In the genomic region with DNA sequence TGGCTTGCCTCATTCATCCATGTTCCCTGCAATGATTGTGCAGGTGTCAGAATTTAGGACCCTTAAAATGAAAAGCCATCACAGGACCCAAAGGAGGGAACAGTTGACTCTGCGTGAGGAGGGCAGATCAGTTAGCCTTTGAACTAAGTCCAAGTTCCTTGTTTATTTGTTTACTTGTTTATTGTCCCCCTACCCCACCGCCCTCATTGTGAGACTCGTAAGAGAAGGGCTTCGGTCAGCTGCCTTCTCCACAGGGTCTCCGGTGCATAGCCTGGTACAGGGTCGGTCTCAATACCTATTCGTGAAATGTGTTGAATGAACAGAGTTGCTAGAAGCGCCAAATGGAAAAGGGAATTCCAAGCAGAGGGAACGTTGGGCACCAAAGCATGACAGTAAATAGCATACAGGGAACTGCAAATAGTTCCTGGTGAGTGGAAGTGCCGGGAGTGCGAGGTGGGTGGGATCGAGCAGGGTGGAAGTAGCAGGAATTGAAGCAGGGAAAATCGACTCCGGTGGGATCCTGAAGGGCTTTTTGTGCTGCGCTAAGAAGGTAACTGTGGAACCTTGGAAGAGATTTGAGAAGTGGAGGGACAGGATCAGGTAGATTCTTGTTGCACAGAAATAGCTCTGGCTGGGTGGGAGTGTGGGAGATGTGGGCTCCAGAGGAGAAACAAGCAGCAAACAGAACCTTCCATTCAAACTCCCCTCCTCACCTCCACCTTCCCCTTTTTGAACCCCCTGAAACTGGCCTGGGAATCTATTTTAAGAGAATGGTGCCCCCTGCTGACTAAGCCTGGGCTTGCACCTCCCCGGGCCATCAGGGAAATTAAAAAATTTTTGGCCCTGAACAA, we compare ENCODE assay signal across 8 cellular contexts. TPM values are rescaled to one million over a fixed set of nuclear protein-coding genes. Genes with fewer than 3 reads are reported as not detected.
DNase-seq lines count a peak whose midpoint lies in the region; ATAC-seq, FAIRE-seq and TF ChIP-seq lines count a peak whose summit lies in the region.

No MANE protein-coding gene starts in this region.

- WGBS in esophagus muscularis mucosa = 32% methylated on average over 16 of the region's 16 CpGs
- 25 to 28% methylated on average over 16 of the region's 16 CpGs for WGBS in testis, 2 donors

- no peak overlapping the region for H3K4me3 ChIP-seq in NT2/D1 (ENCODE audit: insufficient read length, low read depth)
- H3K4me3 ChIP-seq in esophagus muscularis mucosa = peak overlapping the region in 3 of 4 donors; percentile 1 to 22 (median 4)
- H3K4me3 ChIP-seq in neuron (ENCODE audit: low read length) = no peak overlapping the region
- H3K4me3 ChIP-seq in testis = no peak overlapping the region

- peak overlapping the region; percentile 4 for H3K9ac ChIP-seq in NT2/D1 (ENCODE audit: insufficient read length, low read depth)

- H3K36me3 ChIP-seq in NT2/D1 (ENCODE audit: insufficient read depth, insufficient read length, low read length) = peaks cover 8% of the 10 kb centered on the region
- H3K36me3 ChIP-seq in esophagus muscularis mucosa = peaks cover 2 to 8% (median 6%) of the 10 kb centered on the region in 4 donors
- H3K36me3 ChIP-seq in neuron (ENCODE audit: insufficient read depth, low read length) = peaks cover 4% of the 10 kb centered on the region
- no peaks in the 10 kb centered on the region for H3K36me3 ChIP-seq in testis (ENCODE audit: low read depth, missing control alignments)

- TF ChIP-seq CTCF in esophagus muscularis mucosa (IDR thresholded peaks at IDR 0.05) = peak; percentile 97 to 99 (median 98)
- TF ChIP-seq CTCF in testis (IDR thresholded peaks at IDR 0.05) = peak; percentile 88 to 93 (median 92)

- H3K4me1 ChIP-seq in NT2/D1 (ENCODE audit: insufficient read depth, insufficient read length) = peaks cover 7% of the 10 kb centered on the region
- peaks cover 28 to 39% (median 36%) of the 10 kb centered on the region in 4 donors for H3K4me1 ChIP-seq in esophagus muscularis mucosa
- H3K4me1 ChIP-seq in neuron (ENCODE audit: insufficient read depth, low read length) = no peaks in the 10 kb centered on the region
- H3K4me1 ChIP-seq in testis = peaks cover 5% of the 10 kb centered on the region

- in situ Hi-C loops in ACHN (cut with HindIII; ENCODE audit: low pct_ligation_motif_present, low pct_unique_long_range_greater_than_20kb, low sequenced_read_pairs) = no loop called here

- TF ChIP-seq POLR2A in GM12892 (IDR thresholded peaks at IDR 0.05; ENCODE audit: low read depth, low read length) = no peak
- no peak for TF ChIP-seq POLR2A in esophagus muscularis mucosa (IDR thresholded peaks at IDR 0.05; ENCODE audit: low read depth)
- no peak for TF ChIP-seq POLR2A in testis (IDR thresholded peaks at IDR 0.05)

- H3K9me3 ChIP-seq in NT2/D1 (ENCODE audit: insufficient read depth, low read length) = no peaks in the 10 kb centered on the region
- no peaks in the 10 kb centered on the region for H3K9me3 ChIP-seq in esophagus muscularis mucosa
- no peaks in the 10 kb centered on the region for H3K9me3 ChIP-seq in neuron (ENCODE audit: low read length)
- no peaks in the 10 kb centered on the region for H3K9me3 ChIP-seq in testis

- TF ChIP-seq EP300 in esophagus muscularis mucosa (IDR thresholded peaks at IDR 0.05) = no peak

- FAIRE-seq in GM12892 (lab: Jason Lieb, UNC) = no peak

- no peaks in the 10 kb centered on the region for H3K27me3 ChIP-seq in NT2/D1 (ENCODE audit: insufficient read depth, insufficient read length)
- H3K27me3 ChIP-seq in esophagus muscularis mucosa = no peaks in the 10 kb centered on the region
- H3K27me3 ChIP-seq in neuron (ENCODE audit: insufficient read depth, low read length) = no peaks in the 10 kb centered on the region
- no peaks in the 10 kb centered on the region for H3K27me3 ChIP-seq in testis

- peak; percentile 43 for DNase-seq in ACHN
- DNase-seq in GM12892 (ENCODE audit: insufficient read length) = peak; percentile 40
- no peak for DNase-seq in NT2/D1 (ENCODE audit: low read depth, low spot score)
- peak; percentile 71 for DNase-seq in activated T-cell treated with anti-CD3 and anti-CD28 coated beads for 1 hour (ENCODE audit: low read depth)
- DNase-seq in esophagus muscularis mucosa (ENCODE audit: extremely low spot score) = peak; percentile 94
- peak; percentile 81 for DNase-seq in testis

- intact Hi-C loops in esophagus muscularis mucosa (cut with DNase I) (loop anchor here (2.0 to 5.0 kb wide), 2 partner anchors 48 to 124 kb away; no protein-coding TSS in a partner anchor), testis (cut with DNase I; ENCODE audit: low total_unique reads) (loop anchor here (5.0 kb wide), 1 partner anchor 123 kb away; no protein-coding TSS in a partner anchor)

- H3K27ac ChIP-seq in esophagus muscularis mucosa (replicated peaks in 1 of 4) = peak overlapping the region in 1 of 4 donors; percentile 42
- H3K27ac ChIP-seq in testis = no peak overlapping the region

- ATAC-seq in HG02571 (IDR thresholded peaks at IDR 0.05; ENCODE audit: unreplicated experiment) = no peak

- H2AFZ ChIP-seq in neuron (ENCODE audit: low read depth, low read length) = peak overlapping the region; percentile 12

RNA-seq across cellular contexts. Expression of gene SLC35B1, which starts 12.7 kb away (rescaled TPM):
- polyA plus RNA-seq in GM12892 (2012; ENCODE audit: missing spikeins) = 28.3 TPM
- total RNA-seq in esophagus muscularis mucosa (10 to 100 TPM; 17.0 to 25.3 (median 18.4) TPM), testis (10 to 100 TPM; 39.9 to 45.4 TPM)
- polyA plus RNA-seq in testis (ENCODE audit: insufficient read depth, low read depth, low replicate concordance) = 66.3 TPM

RNA-seq across cellular contexts. Expression of gene SPOP, which starts 17.2 kb away (rescaled TPM):
- 30.3 TPM for polyA plus RNA-seq in GM12892 (2012; ENCODE audit: missing spikeins)
- total RNA-seq in esophagus muscularis mucosa = 100 to 1,000 TPM; 156 to 304 (median 185) TPM
- total RNA-seq in testis = 10 to 100 TPM; 52.0 to 60.6 TPM
- 39.6 TPM for polyA plus RNA-seq in testis (ENCODE audit: insufficient read depth, low read depth, low replicate concordance)

Comparison
In these comparisons a context has a peak if more than half of its experiments do, and no peak if none do; other contexts are left out.
1. H3K4me3 ChIP-seq: peak in esophagus muscularis mucosa (3 of 4); none in NT2/D1 (single experiment), neuron (single experiment) and testis (0 of 2).